8 cellular contexts compared by ENCODE assay signal in genomic region chr10:3172446-3173172, GRCh38. TPM values are rescaled to one million over a fixed set of nuclear protein-coding genes. Genes with fewer than 3 reads are reported as not detected.
A peak's percentile ranks its signal among the peaks of the same experiment; 100 is the strongest.
DNase-seq lines count a peak whose midpoint lies in the region; ATAC-seq, FAIRE-seq and TF ChIP-seq lines count a peak whose summit lies in the region.

PITRM1 (minus strand) TSS chr10:3172782; CDS start chr10:3172772, 10 bp downstream.

- peaks cover 7% of the 10 kb centered on the region for H3K27me3 ChIP-seq in ACC112 (ENCODE audit: insufficient read depth, low read length)
- H3K27me3 ChIP-seq in breast epithelium: no peaks in the 10 kb centered on the region
- H3K27me3 ChIP-seq in iPS-20b (ENCODE audit: insufficient read depth, low read length): no peaks in the 10 kb centered on the region
- H3K27me3 ChIP-seq in small intestine (ENCODE audit: control insufficient read depth in 2 of 2, insufficient read depth in 2 of 2, low read length in 2 of 2): no peaks in the 10 kb centered on the region

- H3K4me1 ChIP-seq in ACC112 (ENCODE audit: control insufficient read depth, insufficient read depth, low read length, unreplicated experiment) (peaks cover 9% of the 10 kb centered on the region), breast epithelium (peaks cover 0 to 7% of the 10 kb centered on the region in 2 donors), iPS-20b (ENCODE audit: insufficient read depth, low read length) (no peaks in the 10 kb centered on the region), small intestine (ENCODE audit: control insufficient read depth in 2 of 2, insufficient read depth in 1 of 2, low read depth in 1 of 2, low read length in 1 of 2) (no peaks in the 10 kb centered on the region)

- peak within 1 kb of the TSS; percentile 75; the same call in 1 of the 2 replicates for H3K9ac ChIP-seq in iPS-20b (ENCODE audit: low read depth, low read length)

- peak within 1 kb of the TSS; percentile 49 for H2AFZ ChIP-seq in ACC112 (ENCODE audit: low read length, unreplicated experiment)

- intact Hi-C loops in breast epithelium (cut with DNase I; ENCODE audit: low total_unique reads): no loop called here

- 0% methylated on average over 61 to 73 of the region's 73 CpGs for WGBS in small intestine, 3 donors

- H3K36me3 ChIP-seq in ACC112 (ENCODE audit: insufficient read depth, low read length): peaks cover 14% of the 10 kb centered on the region
- no peaks in the 10 kb centered on the region for H3K36me3 ChIP-seq in breast epithelium
- H3K36me3 ChIP-seq in iPS-20b (ENCODE audit: insufficient read depth, low read depth, low read length): peaks cover 15% of the 10 kb centered on the region
- H3K36me3 ChIP-seq in small intestine (ENCODE audit: control insufficient read depth in 2 of 2, insufficient read depth in 2 of 2, low read length in 2 of 2): peaks cover 3 to 5% of the 10 kb centered on the region in 2 donors

- ATAC-seq in GM18868 (IDR thresholded peaks at IDR 0.05; ENCODE audit: unreplicated experiment) (peak; percentile 93), HG03108 (IDR thresholded peaks at IDR 0.05; ENCODE audit: unreplicated experiment) (peak; percentile 96)

- H3K9me3 ChIP-seq in breast epithelium (no peaks in the 10 kb centered on the region), iPS-20b (ENCODE audit: insufficient read depth, low read depth, low read length) (no peaks in the 10 kb centered on the region), small intestine (ENCODE audit: control insufficient read depth, low read depth) (no peaks in the 10 kb centered on the region)

- H3K79me2 ChIP-seq in ACC112 (ENCODE audit: control insufficient read depth, insufficient read depth, low read length, unreplicated experiment): peaks cover 36% of the 10 kb centered on the region

- peak; percentile 94 for TF ChIP-seq POLR2A in breast epithelium (IDR thresholded peaks at IDR 0.05)

- H3K4me3 ChIP-seq in ACC112 (ENCODE audit: low read depth, low read length) (peak within 1 kb of the TSS; percentile 96), breast epithelium (peak within 1 kb of the TSS; percentile 91 to 94 (median 92)), iPS-20b (ENCODE audit: low read length) (peak within 1 kb of the TSS; percentile 91), small intestine (ENCODE audit: low read depth in 1 of 2, low read length in 2 of 2) (peak within 1 kb of the TSS; percentile 67 to 68)

- peak; percentile 88 for DNase-seq in NCI-H2196 (lab: John Stamatoyannopoulos, UW; ENCODE audit: unreplicated experiment)
- peak; percentile 99 for DNase-seq in breast epithelium (ENCODE audit: low spot score in 2 of 2)
- DNase-seq in small intestine: peak; percentile 99

- H3K27ac ChIP-seq in ACC112 (ENCODE audit: low read depth, low read length) (peak within 1 kb of the TSS; percentile 92), VCaP (peak within 1 kb of the TSS; percentile 77), breast epithelium (peak within 1 kb of the TSS; percentile 90 to 91), iPS-20b (ENCODE audit: low read length) (no peak within 1 kb of the TSS), small intestine (ENCODE audit: low read depth in 1 of 2, low read length in 1 of 2) (peak within 1 kb of the TSS; percentile 74 to 96)

- TF ChIP-seq CTCF in VCaP (conservative IDR thresholded peaks at IDR 0.05): no peak
- peak in 1 of 3 donors; percentile 11 for TF ChIP-seq CTCF in breast epithelium (IDR thresholded peaks at IDR 0.05)

- FAIRE-seq in small intestine (lab: Jason Lieb, UNC): no peak

RNA-seq across cellular contexts. Expression of gene PITRM1, which starts in this region (rescaled TPM):
- total RNA-seq in breast epithelium: 10 to 100 TPM; 64.9 to 76.0 (median 75.8) TPM
- polyA plus RNA-seq in small intestine: 10 to 100 TPM; 33.1 to 47.3 (median 44.7) TPM
